22 cellular contexts compared by ENCODE assay signal in genomic region chr1:8731162-8731561, GRCh38.
"Had no signal": no experiment of that assay in that cellular context is flagged by ENCODE, and none has a peak within 500 bp of the region (broad histone marks: within the 10 kb centered on the region; RNA-seq: fewer than 3 reads in every experiment).

No MANE protein-coding gene starts in this region.

- H3K27me3 Mint-ChIP-seq: activated CD8-positive, alpha-beta T cell treated with anti-CD3 and anti-CD28 coated beads for 36 hours; activated naive CD4-positive, alpha-beta T cell treated with anti-CD3 and anti-CD28 coated beads, Interleukin-2, amount 10 ng/mL, durations not matched to agents 7 days and 5 days; activated naive CD8-positive, alpha-beta T cell treated with anti-CD3 and anti-CD28 coated beads for 36 hours had no signal

- H3K4me3 Mint-ChIP-seq: activated CD8-positive, alpha-beta T cell treated with anti-CD3 and anti-CD28 coated beads for 36 hours; activated naive CD4-positive, alpha-beta T cell treated with anti-CD3 and anti-CD28 coated beads, Interleukin-2, amount 10 ng/mL, durations not matched to agents 7 days and 5 days; activated naive CD8-positive, alpha-beta T cell treated with anti-CD3 and anti-CD28 coated beads for 36 hours; activated T-cell treated with anti-CD3 and anti-CD28 coated beads, Interleukin-2, amount 50 U/mL, for 72 hours had no signal

- H3K4me3 ChIP-seq: SK-N-MC had no signal

- H3K27ac ChIP-seq: SK-N-MC, WERI-Rb-1 had no signal

- DNase-seq: activated CD4-positive, alpha-beta T cell treated with anti-CD3 and anti-CD28 coated beads for 4 hours; activated CD8-positive, alpha-beta memory T cell treated with anti-CD3 and anti-CD28 coated beads, Interleukin-2, amount 50 U/mL, for 4 hours; activated CD8-positive, alpha-beta T cell treated with anti-CD3 and anti-CD28 coated beads for 36 hours; activated gamma-delta T cell treated with Interleukin-2 at 50 U/mL for 16 hours; activated naive CD4-positive, alpha-beta T cell treated with anti-CD3 and anti-CD28 coated beads, Interleukin-2, amount 10 ng/mL, durations not matched to agents 7 days and 5 days; activated naive CD8-positive, alpha-beta T cell treated with anti-CD3 and anti-CD28 coated beads for 36 hours; activated T-cell treated with anti-CD3 and anti-CD28 coated beads, Interleukin-2, amount 50 U/mL, for 72 hours; Karpas-422; MM.1S; NCI-H1105; NCI-H1436; NCI-H1694 treated with DMSO at 0.1 percent for 48 hours; NCI-H2029 treated with DMSO at 0.1 percent for 48 hours; NCI-H345; NCI-H510A; NCI-H526 treated with DMSO at 0.1 percent for 48 hours; NCI-H82; T-helper 1 cell; WERI-Rb-1 had no signal

- ATAC-seq: activated CD4-positive, CD25-positive, alpha-beta regulatory T cell treated with anti-CD3 and anti-CD28 coated beads, Interleukin-2, amount 50 U/mL, for 24 hours; activated CD8-positive, alpha-beta T cell treated with anti-CD3 and anti-CD28 coated beads for 36 hours; activated T-cell treated with anti-CD3 and anti-CD28 coated beads, Interleukin-2, amount 50 U/mL, for 72 hours had no signal

- H3K27ac Mint-ChIP-seq: activated CD8-positive, alpha-beta T cell treated with anti-CD3 and anti-CD28 coated beads for 36 hours; activated naive CD4-positive, alpha-beta T cell treated with anti-CD3 and anti-CD28 coated beads, Interleukin-2, amount 10 ng/mL, durations not matched to agents 7 days and 5 days; activated naive CD8-positive, alpha-beta T cell treated with anti-CD3 and anti-CD28 coated beads for 36 hours; activated T-cell treated with anti-CD3 and anti-CD28 coated beads, Interleukin-2, amount 50 U/mL, for 72 hours; activated T-helper 2 cell treated with anti-CD3 and anti-CD28 coated beads, Interferon-gamma antibody, Interleukin-2, Interleukin-4, amounts not matched to agents 10 μg/mL and 5 μg/mL and 100 μg/mL, durations not matched to agents 14 hours and 24 hours and 36 hours had no signal
